In genomic region chr3:149554826-149555225, GRCh38 we compare ENCODE assay signal across 10 cellular contexts.
A peak's percentile ranks its signal among the peaks of the same experiment; 100 is the strongest.
DNase-seq lines count a peak whose midpoint lies in the region; ATAC-seq and TF ChIP-seq lines count a peak whose summit lies in the region.
"Had no signal": no experiment of that assay in that cellular context is flagged by ENCODE, and none has a peak within 500 bp of the region (broad histone marks: within the 10 kb centered on the region; RNA-seq: fewer than 3 reads in every experiment).

No MANE protein-coding gene starts in this region.

- TF ChIP-seq CTCF in RWPE1 (conservative IDR thresholded peaks at IDR 0.05; ENCODE audit: low read depth) (no peak), fibroblast of lung (conservative IDR thresholded peaks at IDR 0.05 in 1 of 2, IDR thresholded peaks at IDR 0.05 in 1 of 2; ENCODE audit: low read depth in 1 of 2, low read length in 2 of 2) (no peak), psoas muscle (IDR thresholded peaks at IDR 0.05) (no peak)

- H2AFZ ChIP-seq in fibroblast of lung (ENCODE audit: low read length) = no peak overlapping the region

- peaks cover 9% of the 10 kb centered on the region for H3K79me2 ChIP-seq in fibroblast of lung (ENCODE audit: control insufficient read depth, insufficient read depth, low read length)

- intact Hi-C loops in psoas muscle (cut with DNase I) = no loop called here

- H3K4me1 ChIP-seq in fibroblast of lung (ENCODE audit: control insufficient read depth, extremely low read depth, insufficient read depth, low read length) = no peaks in the 10 kb centered on the region
- H3K4me1 ChIP-seq in psoas muscle = peaks cover 60% of the 10 kb centered on the region

- CTCF ChIA-PET in RWPE1 (lab: Yijun Ruan, JAX) = no interaction called here

- POLR2A ChIA-PET in RWPE1 (lab: Yijun Ruan, JAX; ENCODE audit: low non-redundant PET) = no interaction called here

- H3K4me3 ChIP-seq in fibroblast of lung (replicated peaks in 1 of 4; ENCODE audit: control extremely low read depth in 1 of 4, insufficient read depth in 1 of 4, low read depth in 3 of 4, low read length in 4 of 4) (no peak overlapping the region), psoas muscle (peak overlapping the region; percentile 15)

- ATAC-seq in psoas muscle (peak in 2 of 4 donors; percentile 19 to 39), HG03457 (IDR thresholded peaks at IDR 0.05; ENCODE audit: unreplicated experiment) (no peak), GM21576 (IDR thresholded peaks at IDR 0.05; ENCODE audit: unreplicated experiment) (no peak)

- H3K9me3 ChIP-seq in fibroblast of lung (ENCODE audit: control insufficient read depth, insufficient read depth, low read depth, low read length) (no peaks in the 10 kb centered on the region), psoas muscle (no peaks in the 10 kb centered on the region)

- H4K20me1 ChIP-seq in fibroblast of lung (ENCODE audit: control insufficient read depth, extremely low read depth, insufficient read depth, low read length) = no peaks in the 10 kb centered on the region

- H3K4me2 ChIP-seq in fibroblast of lung (ENCODE audit: extremely low read depth, insufficient read depth, low read length) = no peak overlapping the region

- H3K27ac ChIP-seq in RWPE1 (no peak overlapping the region), fibroblast of lung (ENCODE audit: insufficient read depth, low read length) (peak overlapping the region; percentile 81), psoas muscle (peak overlapping the region; percentile 64)

- no peaks in the 10 kb centered on the region for H3K27me3 ChIP-seq in fibroblast of lung (ENCODE audit: control insufficient read depth, insufficient read depth, low read length)
- no peaks in the 10 kb centered on the region for H3K27me3 ChIP-seq in psoas muscle (ENCODE audit: insufficient read depth in 3 of 3, low read length in 2 of 3)

- DNase-seq in EL (peak; percentile 72), RWPE1 (ENCODE audit: low spot score) (peak; percentile 61), fibroblast of lung (ENCODE audit: low read depth in 2 of 2) (peak; percentile 53 to 90), psoas muscle (no peak), NCI-H1694 treated with DMSO at 0.1 percent for 48 hours (lab: John Stamatoyannopoulos, UW) (no peak)
- no peak for DNase-seq in stimulated activated CD4-positive, alpha-beta T cell treated with anti-CD3 and anti-CD28 coated beads, Interleukin-2, amount 100 ng/mL, for 48 hours
- DNase-seq: activated CD4-positive, alpha-beta T cell treated with anti-CD3 and anti-CD28 coated beads for 4 hours; NCI-H69 had no signal

- H3K36me3 ChIP-seq in fibroblast of lung (ENCODE audit: control insufficient read depth, insufficient read depth, low read length) (no peaks in the 10 kb centered on the region), psoas muscle (ENCODE audit: insufficient read depth in 1 of 2, low read depth in 1 of 2) (no peaks in the 10 kb centered on the region)

- no peak overlapping the region for H3K9ac ChIP-seq in fibroblast of lung (ENCODE audit: insufficient read depth, low read length)

- WGBS in psoas muscle, 3 donors = 8 to 15% (median 10%) methylated on average over 4 of the region's 4 CpGs

Comparison
In these comparisons a context has a peak if more than half of its experiments do, and no peak if none do; other contexts are left out.
1. DNase-seq: peak in EL (single experiment), RWPE1 (single experiment) and fibroblast of lung (2 of 2); none in psoas muscle (0 of 2), stimulated activated CD4-positive, alpha-beta T cell treated with anti-CD3 and anti-CD28 coated beads, Interleukin-2, amount 100 ng/mL, for 48 hours (0 of 2) and NCI-H1694 treated with DMSO at 0.1 percent for 48 hours (single experiment).